ENCODE assay signal across 7 cellular contexts in the genomic region with DNA sequence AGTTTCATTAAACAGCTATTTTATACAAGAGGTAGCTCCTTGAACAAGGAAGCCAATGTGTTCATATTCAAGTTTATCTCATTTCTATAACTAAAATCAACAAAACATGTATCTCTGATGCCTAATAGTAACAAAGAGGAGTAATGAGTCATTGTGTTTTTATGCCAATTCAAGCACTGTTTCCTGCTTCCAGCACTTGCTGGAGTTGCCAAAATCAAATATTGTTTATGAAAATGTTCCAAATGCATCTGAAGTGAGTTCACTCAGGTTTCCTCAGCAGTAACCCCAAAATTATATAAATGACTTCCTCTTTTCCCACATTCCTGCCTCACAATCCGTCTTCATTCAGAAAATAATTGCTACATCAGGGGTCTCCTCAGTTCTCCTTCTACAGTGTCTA. TPM values are rescaled to one million over a fixed set of nuclear protein-coding genes. Genes with fewer than 3 reads are reported as not detected.
A peak's percentile ranks its signal among the peaks of the same experiment; 100 is the strongest.
DNase-seq lines count a peak whose midpoint lies in the region; FAIRE-seq and TF ChIP-seq lines count a peak whose summit lies in the region.
"Not testable (repeated sequence)": the region's sequence is repeated elsewhere in the genome, so short reads cannot be mapped to it uniquely, and the experiment has no call there.

No MANE protein-coding gene starts in this region.

- FAIRE-seq in H54 (lab: Jason Lieb, UNC): peak; percentile 90

- H3K4me3 ChIP-seq in AG10803 (ENCODE audit: low read length); fibroblast of mammary gland (ENCODE audit: control insufficient read depth, low read depth, low read length): not testable (repeated sequence)

- DNase-seq in AG10803 (ENCODE audit: low read depth) (peak; percentile 47), M059J (ENCODE audit: low read depth) (peak; percentile 3), astrocyte of the hippocampus (ENCODE audit: low read depth, low spot score) (peak; percentile 36), dedifferentiated amniotic fluid mesenchymal stem cell (ENCODE audit: extremely low spot score) (peak; percentile 12), fibroblast of mammary gland (ENCODE audit: low read depth) (peak; percentile 47), iris pigment epithelial cell (ENCODE audit: low read depth) (peak; percentile 49)
- not testable (repeated sequence) for DNase-seq in H54 (ENCODE audit: insufficient read length, low spot score)

- TF ChIP-seq CTCF in AG10803 (conservative IDR thresholded peaks at IDR 0.05; ENCODE audit: low read length); fibroblast of mammary gland (conservative IDR thresholded peaks at IDR 0.05; ENCODE audit: control insufficient read depth, insufficient read depth, low read depth, low read length): not testable (repeated sequence)

- not testable (repeated sequence) for TF ChIP-seq POLR2A in H54 (IDR thresholded peaks at IDR 0.05; ENCODE audit: low read depth, low read length)

RNA-seq across cellular contexts. Expression of a gene that starts 39.2 kb away (rescaled TPM):
- 1.4 and 4.8 TPM in 2 replicates for total RNA-seq in M059J (2014; rRNA removed; shearing (Covaris generic))
